1 cellular context compared by ENCODE assay signal in the genomic region with DNA sequence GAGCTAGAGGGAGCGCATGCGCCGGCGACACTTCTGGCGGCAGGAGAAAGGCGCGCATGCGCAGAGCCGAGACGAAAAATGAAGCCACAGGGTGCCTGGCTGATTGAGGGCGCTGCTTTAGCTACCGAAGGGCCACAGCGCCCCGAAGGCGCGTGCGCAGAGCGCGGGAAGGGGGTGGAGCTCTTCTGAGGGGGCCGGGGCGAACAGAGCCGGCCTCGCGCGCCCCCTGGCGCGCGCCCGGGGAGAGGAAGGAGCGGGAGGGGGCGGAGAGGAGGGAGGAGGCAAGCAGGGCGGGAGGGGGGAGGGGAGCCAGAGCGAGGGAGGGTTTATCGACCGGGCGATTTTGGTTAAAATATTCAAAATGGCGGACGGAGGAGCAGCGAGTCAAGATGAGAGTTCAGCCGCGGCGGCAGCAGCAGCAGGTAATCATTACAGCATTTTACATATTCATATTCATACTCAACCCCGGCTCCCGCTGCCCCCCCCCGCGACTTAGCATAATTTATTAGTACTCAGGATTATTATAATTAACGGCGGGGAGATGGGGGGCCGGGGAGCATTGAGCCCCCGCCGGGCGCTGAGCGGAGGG.
TF ChIP-seq lines count a peak whose summit lies in the region.

A gene (plus strand): TSS at position 350 of the 589 bp plus-strand sequence. CDS start 12 bp downstream, at position 362.

TF ChIP-seq in K562, 482 proteins besides CTCF, POLR2A, EP300 and RAD21 (continued from another document):
- TF ChIP-seq, protein P1, sequence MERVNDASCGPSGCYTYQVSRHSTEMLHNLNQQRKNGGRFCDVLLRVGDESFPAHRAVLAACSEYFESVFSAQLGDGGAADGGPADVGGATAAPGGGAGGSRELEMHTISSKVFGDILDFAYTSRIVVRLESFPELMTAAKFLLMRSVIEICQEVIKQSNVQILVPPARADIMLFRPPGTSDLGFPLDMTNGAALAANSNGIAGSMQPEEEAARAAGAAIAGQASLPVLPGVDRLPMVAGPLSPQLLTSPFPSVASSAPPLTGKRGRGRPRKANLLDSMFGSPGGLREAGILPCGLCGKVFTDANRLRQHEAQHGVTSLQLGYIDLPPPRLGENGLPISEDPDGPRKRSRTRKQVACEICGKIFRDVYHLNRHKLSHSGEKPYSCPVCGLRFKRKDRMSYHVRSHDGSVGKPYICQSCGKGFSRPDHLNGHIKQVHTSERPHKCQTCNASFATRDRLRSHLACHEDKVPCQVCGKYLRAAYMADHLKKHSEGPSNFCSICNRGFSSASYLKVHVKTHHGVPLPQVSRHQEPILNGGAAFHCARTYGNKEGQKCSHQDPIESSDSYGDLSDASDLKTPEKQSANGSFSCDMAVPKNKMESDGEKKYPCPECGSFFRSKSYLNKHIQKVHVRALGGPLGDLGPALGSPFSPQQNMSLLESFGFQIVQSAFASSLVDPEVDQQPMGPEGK (CRISPR knock-in tag; IDR thresholded peaks at IDR 0.05; ENCODE audit: borderline replicate concordance), result peak; percentile 24; the same call in 1 of the 2 replicates
- TF ChIP-seq CCNT2 (IDR thresholded peaks at IDR 0.05; ENCODE audit: borderline replicate concordance, extremely low read depth, insufficient read length, low read depth, low read length), result peak; percentile 90
- no peak for TF ChIP-seq TOE1 (IDR thresholded peaks at IDR 0.05; ENCODE audit: borderline replicate concordance)
- TF ChIP-seq TOE1 (CRISPR knock-in tag; IDR thresholded peaks at IDR 0.05; ENCODE audit: borderline replicate concordance, low read depth), result no peak
- TF ChIP-seq EGR1 (conservative IDR thresholded peaks at IDR 0.05), result peak; percentile 77
- TF ChIP-seq ZNF444 (CRISPR knock-in tag; IDR thresholded peaks at IDR 0.05), result peak; percentile 92
- TF ChIP-seq, protein P2, sequence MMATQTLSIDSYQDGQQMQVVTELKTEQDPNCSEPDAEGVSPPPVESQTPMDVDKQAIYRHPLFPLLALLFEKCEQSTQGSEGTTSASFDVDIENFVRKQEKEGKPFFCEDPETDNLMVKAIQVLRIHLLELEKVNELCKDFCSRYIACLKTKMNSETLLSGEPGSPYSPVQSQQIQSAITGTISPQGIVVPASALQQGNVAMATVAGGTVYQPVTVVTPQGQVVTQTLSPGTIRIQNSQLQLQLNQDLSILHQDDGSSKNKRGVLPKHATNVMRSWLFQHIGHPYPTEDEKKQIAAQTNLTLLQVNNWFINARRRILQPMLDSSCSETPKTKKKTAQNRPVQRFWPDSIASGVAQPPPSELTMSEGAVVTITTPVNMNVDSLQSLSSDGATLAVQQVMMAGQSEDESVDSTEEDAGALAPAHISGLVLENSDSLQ (IDR thresholded peaks at IDR 0.05), result peak; percentile 65
- TF ChIP-seq, protein P3, sequence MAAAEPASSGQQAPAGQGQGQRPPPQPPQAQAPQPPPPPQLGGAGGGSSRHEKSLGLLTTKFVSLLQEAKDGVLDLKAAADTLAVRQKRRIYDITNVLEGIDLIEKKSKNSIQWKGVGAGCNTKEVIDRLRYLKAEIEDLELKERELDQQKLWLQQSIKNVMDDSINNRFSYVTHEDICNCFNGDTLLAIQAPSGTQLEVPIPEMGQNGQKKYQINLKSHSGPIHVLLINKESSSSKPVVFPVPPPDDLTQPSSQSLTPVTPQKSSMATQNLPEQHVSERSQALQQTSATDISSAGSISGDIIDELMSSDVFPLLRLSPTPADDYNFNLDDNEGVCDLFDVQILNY (CRISPR knock-in tag; IDR thresholded peaks at IDR 0.05), result no peak
- TF ChIP-seq BHLHE40 (IDR thresholded peaks at IDR 0.05; ENCODE audit: low read length), result peak; percentile 7; the same call in 1 of the 2 replicates
- 0 out of 2 replicates have a peak, but pooled peaks have one; percentile 1 for TF ChIP-seq ZNF165 (CRISPR knock-in tag; IDR thresholded peaks at IDR 0.05; ENCODE audit: borderline replicate concordance)
- TF ChIP-seq, protein P4, sequence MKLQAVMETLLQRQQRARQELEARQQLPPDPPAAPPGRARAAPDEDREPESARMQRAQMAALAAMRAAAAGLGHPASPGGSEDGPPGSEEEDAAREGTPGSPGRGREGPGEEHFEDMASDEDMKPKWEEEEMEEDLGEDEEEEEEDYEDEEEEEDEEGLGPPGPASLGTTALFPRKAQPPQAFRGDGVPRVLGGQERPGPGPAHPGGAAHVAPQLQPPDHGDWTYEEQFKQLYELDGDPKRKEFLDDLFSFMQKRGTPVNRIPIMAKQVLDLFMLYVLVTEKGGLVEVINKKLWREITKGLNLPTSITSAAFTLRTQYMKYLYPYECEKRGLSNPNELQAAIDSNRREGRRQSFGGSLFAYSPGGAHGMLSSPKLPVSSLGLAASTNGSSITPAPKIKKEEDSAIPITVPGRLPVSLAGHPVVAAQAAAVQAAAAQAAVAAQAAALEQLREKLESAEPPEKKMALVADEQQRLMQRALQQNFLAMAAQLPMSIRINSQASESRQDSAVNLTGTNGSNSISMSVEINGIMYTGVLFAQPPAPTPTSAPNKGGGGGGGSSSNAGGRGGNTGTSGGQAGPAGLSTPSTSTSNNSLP (IDR thresholded peaks at IDR 0.05; ENCODE audit: borderline replicate concordance, low read depth, low read length), result 0 out of 2 replicates have a peak, but pooled peaks have one; percentile 18
- TF ChIP-seq POLR2B (IDR thresholded peaks at IDR 0.05; ENCODE audit: low read depth, partially characterized antibody), result peak; percentile 100
- TF ChIP-seq SETDB1 (IDR thresholded peaks at IDR 0.05; ENCODE audit: low read length), result peak; percentile 53
- TF ChIP-seq ZNF830 (CRISPR knock-in tag; IDR thresholded peaks at IDR 0.05), result 0 out of 2 replicates have a peak, but pooled peaks have one; percentile 71
- TF ChIP-seq NFRKB (IDR thresholded peaks at IDR 0.05; ENCODE audit: low read depth), result peak; percentile 17; the same call in 1 of the 2 replicates
